Comparison of ENCODE assay signal across 16 cellular contexts in the genomic region with DNA sequence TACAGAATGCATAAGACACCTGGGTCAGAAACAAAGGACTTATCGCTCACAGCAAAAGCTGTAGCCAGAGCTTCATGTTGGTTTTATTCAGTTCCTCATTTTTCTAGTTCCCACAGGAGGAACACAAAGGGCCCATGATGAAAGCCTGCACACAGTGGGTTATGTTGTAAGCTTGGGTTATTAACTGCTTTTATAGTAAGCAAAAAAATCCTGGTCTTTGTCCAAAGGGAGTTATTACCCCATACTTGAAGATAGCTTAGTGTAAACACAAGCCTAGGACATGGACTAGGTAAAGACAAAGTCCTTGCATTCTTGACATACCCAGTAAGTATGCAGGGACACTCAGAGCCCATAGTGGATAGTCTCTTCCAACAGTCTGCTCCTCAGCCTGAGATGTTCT. TPM values are rescaled to one million over a fixed set of nuclear protein-coding genes. Genes with fewer than 3 reads are reported as not detected.
DNase-seq lines count a peak whose midpoint lies in the region; ATAC-seq and TF ChIP-seq lines count a peak whose summit lies in the region.
"Had no signal": no experiment of that assay in that cellular context is flagged by ENCODE, and none has a peak within 500 bp of the region (broad histone marks: within the 10 kb centered on the region; RNA-seq: fewer than 3 reads in every experiment).

No MANE protein-coding gene starts in this region.

- POLR2A ChIA-PET in AG04449 (lab: Yijun Ruan, JAX), result no interaction called here

- H3K9ac ChIP-seq in GM23248, result no peak overlapping the region

- in situ Hi-C loops in GM23248 (cut with MboI), result no loop called here

- TF ChIP-seq POLR2A in gastroesophageal sphincter (IDR thresholded peaks at IDR 0.05), result no peak

- CTCF ChIA-PET in AG04449 (lab: Yijun Ruan, JAX), result interaction anchor here (0.9 to 5.6 kb wide), 4 partner anchors 12 to 186 kb away, joined by 4 to 55 read pairs (median 8); partner anchors contain the start of gene BBS12

- ATAC-seq in gastroesophageal sphincter (peak; percentile 76), HG02870 (IDR thresholded peaks at IDR 0.05; ENCODE audit: unreplicated experiment) (no peak), HG02798 (IDR thresholded peaks at IDR 0.05; ENCODE audit: poor library complexity, unreplicated experiment) (no peak)
- ATAC-seq: stimulated activated naive B cell treated with anti-CD40 and anti-IgM and Interleukin-4, amounts not matched to agents 10 μg/mL and 1 μg/mL and 100 μg/mL, for 72 hours had no signal

- H4K20me1 ChIP-seq in GM23248 (ENCODE audit: insufficient read depth), result no peaks in the 10 kb centered on the region

- H3K4me2 ChIP-seq in GM23248 (ENCODE audit: unreplicated experiment), result no peak overlapping the region

- H3K9me2 ChIP-seq in GM23248 (ENCODE audit: insufficient read depth), result no peaks in the 10 kb centered on the region

- H3K27me3 ChIP-seq in GM23248 (replicated peaks; ENCODE audit: insufficient read depth), result no peaks in the 10 kb centered on the region
- no peaks in the 10 kb centered on the region for H3K27me3 ChIP-seq in gastroesophageal sphincter
- H3K27me3 ChIP-seq: heart right ventricle had no signal

- WGBS in GM23248 (ENCODE audit: low coverage in 1 of 2, low lambda C conversion rate in 2 of 2, missing lambda C conversion rate in 2 of 2), 2 experiments, result 97 to 100% methylated on average over 1 of the region's 1 CpG
- 50 to 55% methylated on average over 1 of the region's 1 CpG for WGBS in gastroesophageal sphincter (ENCODE audit: low coverage in 1 of 2), 2 donors

- no peak for TF ChIP-seq EP300 in gastroesophageal sphincter (IDR thresholded peaks at IDR 0.05)

- H3K9me3 ChIP-seq in GM23248 (ENCODE audit: low read depth) (no peaks in the 10 kb centered on the region), gastroesophageal sphincter (no peaks in the 10 kb centered on the region)
- H3K9me3 ChIP-seq: heart right ventricle had no signal

- peaks cover 13% of the 10 kb centered on the region; the same call in 1 of the 2 replicates for H3K79me2 ChIP-seq in GM23248 (ENCODE audit: insufficient read depth)

- H3K36me3 ChIP-seq in GM23248 (ENCODE audit: low read depth) (peaks cover 3% of the 10 kb centered on the region; the same call in 1 of the 2 replicates), gastroesophageal sphincter (peaks cover 5 to 24% of the 10 kb centered on the region in 2 donors)

- TF ChIP-seq CTCF in AG04449 (IDR thresholded peaks at IDR 0.05; ENCODE audit: insufficient read depth, low read length, missing control alignments) (no peak), gastroesophageal sphincter (IDR thresholded peaks at IDR 0.05) (no peak)

- peak overlapping the region; percentile 33; the same call in 1 of the 2 replicates for H3K27ac ChIP-seq in GM23248
- no peak overlapping the region for H3K27ac ChIP-seq in gastroesophageal sphincter
- H3K27ac ChIP-seq: heart right ventricle had no signal

- H3K4me1 ChIP-seq in GM23248 (ENCODE audit: insufficient read depth), result peaks cover 42% of the 10 kb centered on the region
- H3K4me1 ChIP-seq in gastroesophageal sphincter, result no peaks in the 10 kb centered on the region

- H2AFZ ChIP-seq in GM23248, result no peak overlapping the region

- H3K4me3 ChIP-seq in AG04449 (ENCODE audit: low read depth, low read length) (no peak overlapping the region), GM23248 (no peak overlapping the region), gastroesophageal sphincter (no peak overlapping the region)
- H3K4me3 ChIP-seq: heart right ventricle had no signal

- DNase-seq in AG04449 (ENCODE audit: low read depth, low spot score), result peak; percentile 69
- peak; percentile 72 for DNase-seq in GM23248
- peak; percentile 69 for DNase-seq in SIG-M5 (lab: John Stamatoyannopoulos, UW)
- no peak for DNase-seq in NCI-H526 (lab: John Stamatoyannopoulos, UW)
- no peak for DNase-seq in activated naive CD4-positive, alpha-beta T cell treated with anti-CD3 and anti-CD28 coated beads, Interleukin-2, amount 50 U/mL, for 16 hours
- DNase-seq: activated CD4-positive, alpha-beta T cell treated with anti-CD3 and anti-CD28 coated beads for 36 hours; activated T-cell treated with anti-CD3 and anti-CD28 coated beads, Interleukin-2, amount 50 U/mL, for 72 hours; DND-41; heart right ventricle; NCI-H2029; posterior cingulate gyrus; stimulated activated CD4-positive, alpha-beta T cell treated with anti-CD3 and anti-CD28 coated beads, Interleukin-4, amount 100 ng/mL, for 24 hours; stimulated activated naive B cell treated with anti-CD40 and anti-IgM and Interleukin-4, amounts not matched to agents 10 μg/mL and 1 μg/mL and 100 μg/mL, for 72 hours had no signal

- H3F3A ChIP-seq in GM23248 (ENCODE audit: insufficient read depth), result peaks cover 41% of the 10 kb centered on the region

RNA-seq across cellular contexts. Expression of gene BBS12, which starts 11.7 kb away (rescaled TPM):
- 3.5 and 7.1 TPM in 2 replicates for total RNA-seq in GM23248 (2014; rRNA removed; shearing (Covaris generic))
- 5.0 and 5.2 TPM in 2 replicates for polyA plus RNA-seq in GM23248 (2016; fragmentation: Nextera tagmentation; extraction: Ambion mirVana)
- 1 to 10 TPM; 4.7 to 7.3 (median 5.9) TPM for total RNA-seq in gastroesophageal sphincter

Comparison
In these comparisons a context has a peak if more than half of its experiments do, and no peak if none do; other contexts are left out.
1. DNase-seq: peak in AG04449 (single experiment), GM23248 (single experiment) and SIG-M5 (single experiment); none in NCI-H526 (0 of 2) and activated naive CD4-positive, alpha-beta T cell treated with anti-CD3 and anti-CD28 coated beads, Interleukin-2, amount 50 U/mL, for 16 hours (single experiment).